Comparison of ENCODE assay signal across 30 cellular contexts in genomic region chr3:54970895-54971294, GRCh38. TPM values are rescaled to one million over a fixed set of nuclear protein-coding genes. Genes with fewer than 3 reads are reported as not detected.
A peak's percentile ranks its signal among the peaks of the same experiment; 100 is the strongest.
DNase-seq lines count a peak whose midpoint lies in the region; ATAC-seq, FAIRE-seq and TF ChIP-seq lines count a peak whose summit lies in the region.
"Had no signal": no experiment of that assay in that cellular context is flagged by ENCODE, and none has a peak within 500 bp of the region (broad histone marks: within the 10 kb centered on the region; RNA-seq: fewer than 3 reads in every experiment).

No MANE protein-coding gene starts in this region.

- peak; percentile 8 for FAIRE-seq in endometrium (lab: Jason Lieb, UNC)
- FAIRE-seq: frontal cortex, GM12892, islet of Langerhans had no signal

- no peak for TF ChIP-seq CTCF in mesothelial cell of epicardium (IDR thresholded peaks at IDR 0.05; ENCODE audit: unreplicated experiment)
- TF ChIP-seq CTCF in psoas muscle (IDR thresholded peaks at IDR 0.05), result no peak

- no peak overlapping the region for H3K27ac ChIP-seq in psoas muscle
- no peak overlapping the region for H3K27ac ChIP-seq in Karpas-422 (ENCODE audit: low read length)
- H3K27ac ChIP-seq: coronary artery, testis, uterus, WERI-Rb-1 had no signal

- no peak overlapping the region for H2AFZ ChIP-seq in Karpas-422 (ENCODE audit: low read length)

- H3K4me3 ChIP-seq in psoas muscle (no peak overlapping the region), Karpas-422 (ENCODE audit: low read length) (no peak overlapping the region)
- H3K4me3 ChIP-seq: coronary artery, testis, uterus had no signal

- no peaks in the 10 kb centered on the region for H3K79me2 ChIP-seq in Karpas-422 (ENCODE audit: low read length)

- H3K36me3 Mint-ChIP-seq in mesothelial cell of epicardium, result no peaks in the 10 kb centered on the region
- H3K36me3 Mint-ChIP-seq: activated naive CD8-positive, alpha-beta T cell treated with anti-CD3 and anti-CD28 coated beads, Interleukin-2, amount 10 ng/mL, durations not matched to agents 7 days and 5 days; stimulated activated effector memory CD8-positive, alpha-beta T cell treated with anti-CD3 and anti-CD28 coated beads, Interleukin-12 subunit alpha, Interleukin-12 subunit beta, amount 100 ng/mL, for 72 hours had no signal

- DNase-seq in EH (ENCODE audit: low read depth) (peak; percentile 58), RPMI7951 (ENCODE audit: low read depth) (peak; percentile 58), renal cortical epithelial cell (ENCODE audit: low read depth) (peak; percentile 26), mesothelial cell of epicardium (ENCODE audit: low spot score in 2 of 2, unreplicated experiment in 2 of 2) (no peak), psoas muscle (no peak), Karpas-422 (no peak), Ammon's horn (ENCODE audit: low spot score) (no peak)
- DNase-seq: activated CD4-positive, alpha-beta T cell treated with anti-CD3 and anti-CD28 coated beads, Interleukin-2, amount 50 U/mL, for 1 hour; activated CD8-positive, alpha-beta memory T cell treated with anti-CD3 and anti-CD28 coated beads, Interleukin-2, amount 50 U/mL, for 4 hours; activated naive CD8-positive, alpha-beta T cell treated with anti-CD3 and anti-CD28 coated beads, Interleukin-2, amount 10 ng/mL, durations not matched to agents 7 days and 5 days; DMS79; NCI-H1105 treated with DMSO at 0.1 percent for 48 hours; NCI-H524; RPMI8226; stimulated activated CD4-positive, alpha-beta T cell treated with anti-CD3 and anti-CD28 coated beads, Interleukin-1b, Interleukin-23, amount 100 ng/mL, for 48 hours; testis; uterus; WERI-Rb-1 had no signal

- no peaks in the 10 kb centered on the region for H3K9me2 ChIP-seq in Karpas-422 (replicated peaks; ENCODE audit: insufficient read depth, low read length)

- WGBS in psoas muscle, 3 donors, result 51 to 63% (median 55%) methylated on average over 1 of the region's 1 CpG

- no peaks in the 10 kb centered on the region for H3K36me3 ChIP-seq in psoas muscle (ENCODE audit: insufficient read depth in 1 of 2, low read depth in 1 of 2)
- no peaks in the 10 kb centered on the region for H3K36me3 ChIP-seq in Karpas-422 (ENCODE audit: insufficient read depth, low read length)
- H3K36me3 ChIP-seq: uterus, WERI-Rb-1 had no signal

- H3K27me3 Mint-ChIP-seq in mesothelial cell of epicardium (ENCODE audit: low read depth), result no peaks in the 10 kb centered on the region
- H3K27me3 Mint-ChIP-seq: activated naive CD8-positive, alpha-beta T cell treated with anti-CD3 and anti-CD28 coated beads, Interleukin-2, amount 10 ng/mL, durations not matched to agents 7 days and 5 days had no signal

- no peaks in the 10 kb centered on the region for H4K20me1 ChIP-seq in Karpas-422 (ENCODE audit: insufficient read depth, low read depth, low read length)

- no peak overlapping the region for H3K27ac Mint-ChIP-seq in mesothelial cell of epicardium
- H3K27ac Mint-ChIP-seq: activated naive CD8-positive, alpha-beta T cell treated with anti-CD3 and anti-CD28 coated beads, Interleukin-2, amount 10 ng/mL, durations not matched to agents 7 days and 5 days; activated T-helper 2 cell treated with anti-CD3 and anti-CD28 coated beads, Interferon-gamma antibody, Interleukin-2, Interleukin-4, amounts not matched to agents 10 μg/mL and 5 μg/mL and 100 μg/mL, durations not matched to agents 14 hours and 24 hours and 36 hours; stimulated activated effector memory CD8-positive, alpha-beta T cell treated with anti-CD3 and anti-CD28 coated beads, Interleukin-12 subunit alpha, Interleukin-12 subunit beta, amount 100 ng/mL, for 72 hours had no signal

- H3K4me1 ChIP-seq in psoas muscle (no peaks in the 10 kb centered on the region), Karpas-422 (ENCODE audit: low read length) (no peaks in the 10 kb centered on the region)
- H3K4me1 ChIP-seq: testis, uterus had no signal

- H3K4me2 ChIP-seq in Karpas-422 (ENCODE audit: low read depth, low read length, poor library complexity, severe bottlenecking), result no peak overlapping the region

- H3K4me1 Mint-ChIP-seq in mesothelial cell of epicardium, result peaks cover 18% of the 10 kb centered on the region
- H3K4me1 Mint-ChIP-seq: activated naive CD8-positive, alpha-beta T cell treated with anti-CD3 and anti-CD28 coated beads, Interleukin-2, amount 10 ng/mL, durations not matched to agents 7 days and 5 days; stimulated activated effector memory CD8-positive, alpha-beta T cell treated with anti-CD3 and anti-CD28 coated beads, Interleukin-12 subunit alpha, Interleukin-12 subunit beta, amount 100 ng/mL, for 72 hours had no signal

- H3K9ac ChIP-seq in Karpas-422 (ENCODE audit: low read length), result no peak overlapping the region

- H3K27me3 ChIP-seq in psoas muscle (ENCODE audit: insufficient read depth in 3 of 3, low read length in 2 of 3), result no peaks in the 10 kb centered on the region
- no peaks in the 10 kb centered on the region for H3K27me3 ChIP-seq in Karpas-422 (ENCODE audit: low read length)
- H3K27me3 ChIP-seq: testis, uterus had no signal

- intact Hi-C loops in psoas muscle (cut with DNase I), result no loop called here

- no peaks in the 10 kb centered on the region for H3K9me3 Mint-ChIP-seq in mesothelial cell of epicardium

- H3K9me3 ChIP-seq in psoas muscle, result no peaks in the 10 kb centered on the region
- H3K9me3 ChIP-seq in Karpas-422 (ENCODE audit: low read length), result no peaks in the 10 kb centered on the region
- H3K9me3 ChIP-seq: testis, uterus had no signal

- no peak for ATAC-seq in psoas muscle
- ATAC-seq: stimulated activated effector memory CD8-positive, alpha-beta T cell treated with anti-CD3 and anti-CD28 coated beads, Interleukin-12 subunit alpha, Interleukin-12 subunit beta, amount 100 ng/mL, for 72 hours had no signal

- no peak overlapping the region for H3K4me3 Mint-ChIP-seq in mesothelial cell of epicardium
- H3K4me3 Mint-ChIP-seq: activated naive CD8-positive, alpha-beta T cell treated with anti-CD3 and anti-CD28 coated beads, Interleukin-2, amount 10 ng/mL, durations not matched to agents 7 days and 5 days; stimulated activated effector memory CD8-positive, alpha-beta T cell treated with anti-CD3 and anti-CD28 coated beads, Interleukin-12 subunit alpha, Interleukin-12 subunit beta, amount 100 ng/mL, for 72 hours had no signal

RNA-seq across cellular contexts. Expression of gene LRTM1, which starts 43.0 kb away (rescaled TPM):
- 1.6 and 2.2 TPM in 2 replicates for total RNA-seq in RPMI7951 (2014; rRNA removed; shearing (Covaris generic))
- total RNA-seq in renal cortical epithelial cell, result not detected in 2 replicates
- not detected in 3 replicates for total RNA-seq in mesothelial cell of epicardium
- total RNA-seq in psoas muscle, result 1 to 10 TPM in 1 of 4 donors, not detected in 3; 3.1 TPM
- polyA plus RNA-seq in psoas muscle, result not detected
- total RNA-seq in Karpas-422 (2014; rRNA removed; shearing (Covaris generic); ENCODE audit: low replicate concordance), result not detected in 2 replicates
- total RNA-seq: activated naive CD8-positive, alpha-beta T cell treated with anti-CD3 and anti-CD28 coated beads, Interleukin-2, amount 10 ng/mL, durations not matched to agents 7 days and 5 days; activated T-helper 2 cell treated with anti-CD3 and anti-CD28 coated beads, Interferon-gamma antibody, Interleukin-2, Interleukin-4, amounts not matched to agents 10 μg/mL and 5 μg/mL and 100 μg/mL, durations not matched to agents 14 hours and 24 hours and 36 hours; frontal cortex; liver; mononuclear cell; posterior vena cava; T-helper 2 cell treated with Interferon-gamma antibody and Interleukin-4, amounts not matched to agents 100 ng/mL and 5 ng/mL, for 36 hours; testis; uterus had no signal
- polyA plus RNA-seq: liver, neural cell had no signal

Comparison
In these comparisons a context has a peak if more than half of its experiments do, and no peak if none do; other contexts are left out.
1. DNase-seq: peak in EH (single experiment), RPMI7951 (single experiment) and renal cortical epithelial cell (single experiment); none in mesothelial cell of epicardium (0 of 2), psoas muscle (0 of 2), Karpas-422 (single experiment) and Ammon's horn (single experiment).